ENCODE assay signal across 9 cellular contexts in the genomic region with DNA sequence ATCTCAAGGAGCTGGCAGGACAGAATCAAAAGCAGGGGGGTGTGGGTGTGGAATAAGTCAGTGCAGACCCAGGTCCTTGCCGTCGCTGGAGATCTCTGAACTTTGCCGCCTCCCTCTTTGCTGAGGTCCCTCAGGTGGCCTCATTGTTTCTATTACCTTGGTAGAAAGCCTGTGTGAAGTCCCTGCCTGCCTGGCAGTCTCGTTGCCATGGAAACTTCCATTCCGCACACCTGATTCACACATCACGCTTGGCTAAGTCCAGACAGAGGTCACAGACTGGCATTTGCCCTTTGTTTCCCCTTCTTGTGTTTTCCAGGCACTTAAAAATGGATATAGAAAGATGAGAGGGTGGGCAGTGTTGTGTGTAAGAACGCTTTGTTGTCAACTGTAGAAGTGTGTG.
DNase-seq lines count a peak whose midpoint lies in the region; ATAC-seq and TF ChIP-seq lines count a peak whose summit lies in the region.
"Had no signal": no experiment of that assay in that cellular context is flagged by ENCODE, and none has a peak within 500 bp of the region (broad histone marks: within the 10 kb centered on the region; RNA-seq: fewer than 3 reads in every experiment).

No MANE protein-coding gene starts in this region.

- no peak overlapping the region for H3K27ac Mint-ChIP-seq in CD4-positive, alpha-beta memory T cell
- H3K27ac Mint-ChIP-seq: T-cell had no signal

- H3K4me1 ChIP-seq in OCI-LY3 (ENCODE audit: low read length) (peaks cover 6% of the 10 kb centered on the region), sigmoid colon (peaks cover 0 to 4% (median 0%) of the 10 kb centered on the region in 4 donors)
- H3K4me1 ChIP-seq in CD4-positive, alpha-beta memory T cell (ENCODE audit: insufficient read depth, low read length): no peaks in the 10 kb centered on the region

- no peak for TF ChIP-seq CTCF in OCI-LY3 (IDR thresholded peaks at IDR 0.05; ENCODE audit: low read depth, low read length)
- no peak for TF ChIP-seq CTCF in sigmoid colon (IDR thresholded peaks at IDR 0.05)

- intact Hi-C loops in CD4-positive, alpha-beta memory T cell (cut with micrococcal nuclease): no loop called here
- intact Hi-C loops in sigmoid colon (cut with DNase I): no loop called here

- H3K79me2 ChIP-seq in OCI-LY3 (ENCODE audit: low read length): no peaks in the 10 kb centered on the region

- H4K20me1 ChIP-seq in OCI-LY3 (ENCODE audit: insufficient read depth, low read length): no peaks in the 10 kb centered on the region

- no peak for TF ChIP-seq POLR2A in sigmoid colon (IDR thresholded peaks at IDR 0.05)

- no peaks in the 10 kb centered on the region for H3K9me3 ChIP-seq in OCI-LY3 (ENCODE audit: insufficient read depth, low read length)
- no peaks in the 10 kb centered on the region for H3K9me3 ChIP-seq in CD4-positive, alpha-beta memory T cell (ENCODE audit: control insufficient read depth in 1 of 2, low read length in 2 of 2)
- H3K9me3 ChIP-seq in sigmoid colon: peaks cover 0 to 2% (median 0%) of the 10 kb centered on the region in 4 donors

- TF ChIP-seq EP300 in sigmoid colon (IDR thresholded peaks at IDR 0.05): no peak

- H3K4me3 Mint-ChIP-seq in CD4-positive, alpha-beta memory T cell: no peak overlapping the region
- H3K4me3 Mint-ChIP-seq: T-cell had no signal

- peak overlapping the region; percentile 40; the same call in 1 of the 2 replicates for H3K4me2 ChIP-seq in OCI-LY3 (ENCODE audit: low read length)

- no peaks in the 10 kb centered on the region for H3K36me3 Mint-ChIP-seq in CD4-positive, alpha-beta memory T cell
- H3K36me3 Mint-ChIP-seq: T-cell had no signal

- no peak overlapping the region for H3K4me3 ChIP-seq in OCI-LY3 (ENCODE audit: low read length)
- H3K4me3 ChIP-seq in CD4-positive, alpha-beta memory T cell (ENCODE audit: low read length in 2 of 2): no peak overlapping the region
- H3K4me3 ChIP-seq in sigmoid colon: no peak overlapping the region

- no peaks in the 10 kb centered on the region for H3K27me3 ChIP-seq in OCI-LY3 (ENCODE audit: low read depth, low read length)
- H3K27me3 ChIP-seq in CD4-positive, alpha-beta memory T cell (ENCODE audit: insufficient read depth, low read length): no peaks in the 10 kb centered on the region
- no peaks in the 10 kb centered on the region for H3K27me3 ChIP-seq in sigmoid colon

- CTCF ChIA-PET in CD4-positive, alpha-beta memory T cell (lab: Charles Lee; ENCODE audit: partially characterized antibody): interaction anchor here (1.3 kb wide), 1 partner anchor 13 kb away, joined by 3 read pairs; no protein-coding TSS in a partner anchor

- H3K36me3 ChIP-seq in OCI-LY3 (replicated peaks; ENCODE audit: low read depth, low read length): no peaks in the 10 kb centered on the region
- H3K36me3 ChIP-seq in CD4-positive, alpha-beta memory T cell (ENCODE audit: insufficient read depth, low read length): no peaks in the 10 kb centered on the region
- no peaks in the 10 kb centered on the region for H3K36me3 ChIP-seq in sigmoid colon

- DNase-seq in EL (peak; percentile 11), kidney tubule cell (ENCODE audit: low spot score) (peak; percentile 99), sigmoid colon (no peak), H4 (ENCODE audit: low spot score) (no peak)
- DNase-seq in CD4-positive, alpha-beta memory T cell: no peak
- DNase-seq: T-cell had no signal

- H3K27me3 Mint-ChIP-seq in CD4-positive, alpha-beta memory T cell: no peaks in the 10 kb centered on the region
- H3K27me3 Mint-ChIP-seq: T-cell had no signal

- WGBS in sigmoid colon, 2 donors: 47 to 65% methylated on average over 7 of the region's 7 CpGs

- H2AFZ ChIP-seq in OCI-LY3 (ENCODE audit: low read depth, low read length): 0 out of 2 replicates have a peak overlapping the region, but pooled peaks have one; percentile 39

- H3K9ac ChIP-seq in OCI-LY3 (ENCODE audit: low read length): 0 out of 2 replicates have a peak overlapping the region, but pooled peaks have one; percentile 10

- ATAC-seq in HG02759 (IDR thresholded peaks at IDR 0.05; ENCODE audit: unreplicated experiment): peak; percentile 79
- no peak for ATAC-seq in GM21717 (IDR thresholded peaks at IDR 0.05; ENCODE audit: unreplicated experiment)

- peaks cover 0 to 18% (median 4%) of the 10 kb centered on the region in 8 donors for H3K9me3 Mint-ChIP-seq in CD4-positive, alpha-beta memory T cell

- POLR2A ChIA-PET in CD4-positive, alpha-beta memory T cell (lab: Charles Lee; ENCODE audit: partially characterized antibody): no interaction called here

- H3K27ac ChIP-seq in OCI-LY3 (ENCODE audit: low read length) (no peak overlapping the region), sigmoid colon (no peak overlapping the region)
- H3K27ac ChIP-seq in CD4-positive, alpha-beta memory T cell (ENCODE audit: low read depth, low read length): no peak overlapping the region

- no peaks in the 10 kb centered on the region for H3K4me1 Mint-ChIP-seq in CD4-positive, alpha-beta memory T cell

Comparison
In these comparisons a context has a peak if more than half of its experiments do, and no peak if none do; other contexts are left out.
1. DNase-seq: peak in EL (single experiment) and kidney tubule cell (single experiment); none in CD4-positive, alpha-beta memory T cell (0 of 5), sigmoid colon (single experiment) and H4 (single experiment).